ENCODE assay signal across 12 cellular contexts in genomic region chr13:44117351-44117750, GRCh38.
DNase-seq lines count a peak whose midpoint lies in the region; ATAC-seq and TF ChIP-seq lines count a peak whose summit lies in the region.
"Had no signal": no experiment of that assay in that cellular context is flagged by ENCODE, and none has a peak within 500 bp of the region (broad histone marks: within the 10 kb centered on the region; RNA-seq: fewer than 3 reads in every experiment).

No MANE protein-coding gene starts in this region.

- no peak for DNase-seq in activated T-cell treated with anti-CD3 and anti-CD28 coated beads, Interleukin-2, amount 50 U/mL, for 72 hours
- no peak for DNase-seq in activated T-cell treated with anti-CD3 and anti-CD28 coated beads, Interleukin-2, amount 50 U/mL, for 1 hour
- peak; percentile 11 for DNase-seq in amniotic epithelial cell (ENCODE audit: low read depth)
- DNase-seq in kidney glomerular epithelial cell (lab: John Stamatoyannopoulos, UW) = peak; percentile 38
- no peak for DNase-seq in tibial artery
- no peak for DNase-seq in LoVo (ENCODE audit: low spot score)
- DNase-seq in activated CD4-positive, alpha-beta T cell treated with anti-CD3 and anti-CD28 coated beads for 36 hours = no peak
- DNase-seq: activated CD8-positive, alpha-beta memory T cell treated with anti-CD3 and anti-CD28 coated beads for 24 hours; CD4-positive, alpha-beta T cell; NCI-H526 had no signal

- H3K27me3 Mint-ChIP-seq in activated T-cell treated with anti-CD3 and anti-CD28 coated beads, Interleukin-2, amount 50 U/mL, for 72 hours (ENCODE audit: low read depth) = no peaks in the 10 kb centered on the region
- no peaks in the 10 kb centered on the region for H3K27me3 Mint-ChIP-seq in activated CD4-positive, alpha-beta T cell treated with anti-CD3 and anti-CD28 coated beads for 36 hours
- H3K27me3 Mint-ChIP-seq: CD4-positive, alpha-beta T cell had no signal

- no peaks in the 10 kb centered on the region for H3K4me1 Mint-ChIP-seq in activated T-cell treated with anti-CD3 and anti-CD28 coated beads, Interleukin-2, amount 50 U/mL, for 72 hours (ENCODE audit: low read depth)
- peaks cover 9% of the 10 kb centered on the region for H3K4me1 Mint-ChIP-seq in activated CD4-positive, alpha-beta T cell treated with anti-CD3 and anti-CD28 coated beads for 36 hours

- H3K4me1 ChIP-seq in tibial artery = peaks cover 0 to 66% (median 33%) of the 10 kb centered on the region in 4 donors

- H3K36me3 ChIP-seq in tibial artery = no peaks in the 10 kb centered on the region

- H3K9me3 ChIP-seq in tibial artery = no peaks in the 10 kb centered on the region

- H3K36me3 Mint-ChIP-seq in activated T-cell treated with anti-CD3 and anti-CD28 coated beads, Interleukin-2, amount 50 U/mL, for 72 hours (ENCODE audit: insufficient read depth in 2 of 2) = no peaks in the 10 kb centered on the region
- no peaks in the 10 kb centered on the region for H3K36me3 Mint-ChIP-seq in activated CD4-positive, alpha-beta T cell treated with anti-CD3 and anti-CD28 coated beads for 36 hours (ENCODE audit: low read depth)

- POLR2A ChIA-PET in activated CD4-positive, alpha-beta T cell treated with anti-CD3 and anti-CD28 coated beads for 36 hours (lab: Charles Lee) = no interaction called here

- peak in 1 of 2 donors; percentile 66 for ATAC-seq in activated T-cell treated with anti-CD3 and anti-CD28 coated beads, Interleukin-2, amount 50 U/mL, for 72 hours (replicated peaks in 1 of 2)
- no peak for ATAC-seq in GM18861 (IDR thresholded peaks at IDR 0.05; ENCODE audit: unreplicated experiment)
- no peak for ATAC-seq in activated CD4-positive, alpha-beta T cell treated with anti-CD3 and anti-CD28 coated beads for 36 hours

- H3K4me3 ChIP-seq in tibial artery = no peak overlapping the region

- CTCF ChIA-PET in activated CD4-positive, alpha-beta T cell treated with anti-CD3 and anti-CD28 coated beads for 36 hours (lab: Charles Lee) = interaction anchor here (0.5 to 1.0 kb wide), 2 partner anchors 12 to 255 kb away, joined by 3 to 5 read pairs; no protein-coding TSS in a partner anchor

- intact Hi-C loops in tibial artery (cut with DNase I; ENCODE audit: low total_unique reads) = no loop called here
- intact Hi-C loops in activated CD4-positive, alpha-beta T cell treated with anti-CD3 and anti-CD28 coated beads for 36 hours (cut with DNase I, micrococcal nuclease) = no loop called here

- H3K9me3 Mint-ChIP-seq in activated T-cell treated with anti-CD3 and anti-CD28 coated beads, Interleukin-2, amount 50 U/mL, for 72 hours = no peaks in the 10 kb centered on the region
- H3K9me3 Mint-ChIP-seq in activated CD4-positive, alpha-beta T cell treated with anti-CD3 and anti-CD28 coated beads for 36 hours (ENCODE audit: low read depth) = no peaks in the 10 kb centered on the region
- H3K9me3 Mint-ChIP-seq: CD4-positive, alpha-beta T cell had no signal

- H3K27ac Mint-ChIP-seq in activated T-cell treated with anti-CD3 and anti-CD28 coated beads, Interleukin-2, amount 50 U/mL, for 72 hours = peak overlapping the region; percentile 67
- no peak overlapping the region for H3K27ac Mint-ChIP-seq in activated CD4-positive, alpha-beta T cell treated with anti-CD3 and anti-CD28 coated beads for 36 hours
- H3K27ac Mint-ChIP-seq: CD4-positive, alpha-beta T cell had no signal

- TF ChIP-seq CTCF in tibial artery (IDR thresholded peaks at IDR 0.05) = no peak

- H3K27me3 ChIP-seq in tibial artery = no peaks in the 10 kb centered on the region
- H3K27me3 ChIP-seq: dorsolateral prefrontal cortex had no signal

- H3K4me3 Mint-ChIP-seq in activated T-cell treated with anti-CD3 and anti-CD28 coated beads, Interleukin-2, amount 50 U/mL, for 72 hours = peak overlapping the region in 1 of 2 donors; percentile 48
- no peak overlapping the region for H3K4me3 Mint-ChIP-seq in activated CD4-positive, alpha-beta T cell treated with anti-CD3 and anti-CD28 coated beads for 36 hours
- H3K4me3 Mint-ChIP-seq: CD4-positive, alpha-beta T cell had no signal

- H3K27ac ChIP-seq in tibial artery = peak overlapping the region; percentile 59 to 67

Comparison
In these comparisons a context has a peak if more than half of its experiments do, and no peak if none do; other contexts are left out.
1. DNase-seq: peak in amniotic epithelial cell (single experiment) and kidney glomerular epithelial cell (single experiment); none in activated T-cell treated with anti-CD3 and anti-CD28 coated beads, Interleukin-2, amount 50 U/mL, for 72 hours (0 of 2), activated T-cell treated with anti-CD3 and anti-CD28 coated beads, Interleukin-2, amount 50 U/mL, for 1 hour (single experiment), tibial artery (0 of 2), LoVo (single experiment) and activated CD4-positive, alpha-beta T cell treated with anti-CD3 and anti-CD28 coated beads for 36 hours (single experiment).